Comparison of ENCODE assay signal across 19 cellular contexts in the genomic region with DNA sequence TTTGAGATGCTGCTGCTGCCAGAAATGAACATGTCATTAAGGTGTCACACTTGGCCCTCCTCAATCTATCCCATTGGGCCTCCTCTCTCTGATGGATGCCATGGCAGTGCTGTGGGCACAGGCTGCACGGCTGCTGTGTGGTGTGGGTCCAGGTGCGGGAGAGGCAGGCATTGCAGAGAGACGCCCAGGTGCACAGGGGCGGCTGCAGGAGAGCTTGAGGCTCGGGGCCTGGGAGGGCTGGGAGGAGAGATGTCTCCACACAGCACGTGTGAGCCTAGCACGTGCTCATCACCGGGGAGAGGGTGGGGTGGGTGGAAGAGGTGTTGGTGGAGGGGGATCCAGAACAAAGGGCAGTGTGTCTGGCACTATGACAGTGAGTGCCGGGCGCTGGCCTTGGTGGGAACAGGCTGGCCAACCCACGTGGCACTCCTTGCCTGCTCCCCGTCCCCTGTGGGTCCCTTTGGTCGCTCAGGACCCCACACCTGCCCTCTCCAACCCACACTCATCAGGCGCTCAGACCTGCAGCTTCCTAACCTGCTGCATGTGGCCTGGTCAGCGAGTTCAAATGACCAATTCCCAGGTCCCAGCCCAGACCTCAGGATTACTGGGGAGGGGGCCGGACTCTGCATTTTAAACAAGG. TPM values are rescaled to one million over a fixed set of nuclear protein-coding genes. Genes with fewer than 3 reads are reported as not detected.
DNase-seq lines count a peak whose midpoint lies in the region; FAIRE-seq and TF ChIP-seq lines count a peak whose summit lies in the region.
"Had no signal": no experiment of that assay in that cellular context is flagged by ENCODE, and none has a peak within 500 bp of the region (broad histone marks: within the 10 kb centered on the region; RNA-seq: fewer than 3 reads in every experiment).

No MANE protein-coding gene starts in this region.

- intact Hi-C loops in kidney (cut with DNase I) (loop anchor here (5.0 kb wide), 1 partner anchor 134 kb away; no protein-coding TSS in a partner anchor), sigmoid colon (cut with DNase I) (loop anchor here (5.0 kb wide), 2 partner anchors 119 to 121 kb away; a partner anchor contains a TSS)
- intact Hi-C loops in CD4-positive, alpha-beta memory T cell (cut with micrococcal nuclease) = no loop called here

- no peak for TF ChIP-seq CTCF in GM10248 (IDR thresholded peaks at IDR 0.05; ENCODE audit: control extremely low read depth, extremely low read depth, low read depth, missing control alignments)
- no peak for TF ChIP-seq CTCF in GM13976 (IDR thresholded peaks at IDR 0.05; ENCODE audit: borderline replicate concordance, control extremely low read depth, extremely low read depth, insufficient read depth, missing control alignments)
- no peak for TF ChIP-seq CTCF in kidney (IDR thresholded peaks at IDR 0.05; ENCODE audit: borderline replicate concordance, extremely low read depth, insufficient read depth)
- no peak for TF ChIP-seq CTCF in sigmoid colon (IDR thresholded peaks at IDR 0.05)

- H3K36me3 Mint-ChIP-seq in CD4-positive, alpha-beta memory T cell = no peaks in the 10 kb centered on the region
- H3K36me3 Mint-ChIP-seq: CD4-positive, CD25-positive, alpha-beta regulatory T cell had no signal

- in situ Hi-C loops in GM13976 (cut with MboI; ENCODE audit: low sequenced_read_pairs, unreplicated experiment) = loop anchor here (5.0 kb wide), 1 partner anchor 134 kb away; no protein-coding TSS in a partner anchor

- H3K36me3 ChIP-seq in kidney (ENCODE audit: control insufficient read depth in 1 of 2, insufficient read depth in 2 of 2, low read length in 2 of 2) (no peaks in the 10 kb centered on the region), sigmoid colon (no peaks in the 10 kb centered on the region)
- no peaks in the 10 kb centered on the region for H3K36me3 ChIP-seq in CD4-positive, alpha-beta memory T cell (ENCODE audit: insufficient read depth, low read length)
- H3K36me3 ChIP-seq: BE2C had no signal

- no peak overlapping the region for H3K9ac ChIP-seq in kidney (ENCODE audit: low read length in 2 of 2)

- TF ChIP-seq EP300 in sigmoid colon (IDR thresholded peaks at IDR 0.05) = no peak

- H3K4me1 ChIP-seq in kidney (ENCODE audit: control insufficient read depth in 1 of 2, insufficient read depth in 1 of 2, low read depth in 1 of 2, low read length in 2 of 2) (no peaks in the 10 kb centered on the region), sigmoid colon (peaks cover 0 to 9% (median 8%) of the 10 kb centered on the region in 4 donors)
- H3K4me1 ChIP-seq in CD4-positive, alpha-beta memory T cell (ENCODE audit: insufficient read depth, low read length) = peaks cover 9% of the 10 kb centered on the region
- H3K4me1 ChIP-seq: BE2C, Caco-2 had no signal

- CTCF ChIA-PET in GM10248 (lab: Yijun Ruan, JAX) = interaction anchor here (1.5 to 3.6 kb wide), 3 partner anchors 21 to 135 kb away, joined by 5 to 16 read pairs (median 13); no protein-coding TSS in a partner anchor
- CTCF ChIA-PET in CD4-positive, alpha-beta memory T cell (lab: Charles Lee; ENCODE audit: partially characterized antibody) = interaction anchor here (1.3 to 4.2 kb wide), 3 partner anchors 11 to 135 kb away, joined by 4 to 45 read pairs (median 8); no protein-coding TSS in a partner anchor

- H3K27ac ChIP-seq in kidney (ENCODE audit: low read depth in 2 of 2, low read length in 2 of 2) (no peak overlapping the region), sigmoid colon (no peak overlapping the region)
- H3K27ac ChIP-seq in CD4-positive, alpha-beta memory T cell (ENCODE audit: low read depth, low read length) = no peak overlapping the region

- no peak for TF ChIP-seq POLR2A in sigmoid colon (IDR thresholded peaks at IDR 0.05)

- H3K4me1 Mint-ChIP-seq in CD4-positive, alpha-beta memory T cell = peaks cover 4 to 10% (median 6%) of the 10 kb centered on the region in 4 donors

- H3K4me3 ChIP-seq in kidney (ENCODE audit: low read length in 2 of 2) (no peak overlapping the region), sigmoid colon (no peak overlapping the region)
- H3K4me3 ChIP-seq in CD4-positive, alpha-beta memory T cell (ENCODE audit: low read length in 2 of 2) = no peak overlapping the region

- FAIRE-seq in kidney (lab: Jason Lieb, UNC) = no peak
- FAIRE-seq: A204.1, D721Med, G401.6, GM12892, HTR-8/SVneo had no signal

- WGBS in sigmoid colon, 2 donors = 80 to 81% methylated on average over 16 of the region's 16 CpGs

- H3K9me3 ChIP-seq in kidney (ENCODE audit: control insufficient read depth in 1 of 2, low read length in 2 of 2) (no peaks in the 10 kb centered on the region), sigmoid colon (no peaks in the 10 kb centered on the region)
- no peaks in the 10 kb centered on the region for H3K9me3 ChIP-seq in CD4-positive, alpha-beta memory T cell (ENCODE audit: control insufficient read depth in 1 of 2, low read length in 2 of 2)
- H3K9me3 ChIP-seq: BE2C, Caco-2 had no signal

- DNase-seq in GM10248 (ENCODE audit: extremely low spot score) = peak; percentile 12
- DNase-seq in GM13976 (ENCODE audit: low spot score) = peak; percentile 28
- DNase-seq in kidney = peak; percentile 63
- DNase-seq in sigmoid colon = peak; percentile 54
- no peak for DNase-seq in CD4-positive, alpha-beta memory T cell
- DNase-seq in activated CD4-positive, CD25-positive, alpha-beta regulatory T cell (lab: John Stamatoyannopoulos, UW) = no peak
- DNase-seq: ACHN; BE2C; C1 segment of cervical spinal cord; Caco-2; CD4-positive, CD25-positive, alpha-beta regulatory T cell; GOT3; H9 had no signal

- H3K4me3 Mint-ChIP-seq in CD4-positive, alpha-beta memory T cell = no peak overlapping the region
- H3K4me3 Mint-ChIP-seq: CD4-positive, CD25-positive, alpha-beta regulatory T cell; H9; IgD-negative memory B cell had no signal

- peaks cover 12 to 17% of the 10 kb centered on the region in 2 donors for H3K27me3 Mint-ChIP-seq in CD4-positive, alpha-beta memory T cell

- H3K9me3 Mint-ChIP-seq in CD4-positive, alpha-beta memory T cell = no peaks in the 10 kb centered on the region
- H3K9me3 Mint-ChIP-seq: CD4-positive, CD25-positive, alpha-beta regulatory T cell; H9; IgD-negative memory B cell had no signal

- POLR2A ChIA-PET in GM10248 (lab: Yijun Ruan, JAX) = no interaction called here
- POLR2A ChIA-PET in CD4-positive, alpha-beta memory T cell (lab: Charles Lee; ENCODE audit: partially characterized antibody) = no interaction called here

- no peak overlapping the region for H3K27ac Mint-ChIP-seq in CD4-positive, alpha-beta memory T cell
- H3K27ac Mint-ChIP-seq: H9, IgD-negative memory B cell had no signal

- H3K27me3 ChIP-seq in sigmoid colon = peaks cover 0 to 9% (median 0%) of the 10 kb centered on the region in 3 donors
- H3K27me3 ChIP-seq in CD4-positive, alpha-beta memory T cell (ENCODE audit: insufficient read depth, low read length) = no peaks in the 10 kb centered on the region

RNA-seq across cellular contexts. Expression of a gene that starts 39.9 kb away (rescaled TPM):
- 49.6 TPM for total RNA-seq in kidney
- 75.4 TPM for polyA plus RNA-seq in kidney (ENCODE audit: insufficient read depth, low read depth, low replicate concordance)
- 100 to 1,000 TPM in 2 of 4 donors, 10 to 100 TPM in 2; 55.9 to 125 (median 95.4) TPM for total RNA-seq in sigmoid colon
- polyA plus RNA-seq in sigmoid colon = 10 to 100 TPM in 2 of 3 donors, 1 to 10 TPM in 1; 3.9 to 11.7 (median 10.8) TPM
- total RNA-seq in CD4-positive, alpha-beta memory T cell = 10 to 100 TPM; 29.8 to 31.7 TPM
- 10 to 100 TPM; 33.6 to 37.0 TPM for polyA plus RNA-seq in CD4-positive, alpha-beta memory T cell

RNA-seq across cellular contexts. Expression of a gene that starts 44.1 kb away (rescaled TPM):
- total RNA-seq in kidney = 0.16 TPM
- 0.13 TPM for polyA plus RNA-seq in kidney (ENCODE audit: insufficient read depth, low read depth, low replicate concordance)
- total RNA-seq in sigmoid colon = 1 to 10 TPM in 2 of 4 donors, under 1 TPM in 2; 0.49 to 3.0 (median 0.97) TPM
- under 1 TPM in 1 of 3 donors, not detected in 2; 0.22 TPM for polyA plus RNA-seq in sigmoid colon
- total RNA-seq in CD4-positive, alpha-beta memory T cell = under 1 TPM; 0.29 to 0.36 TPM
- polyA plus RNA-seq in CD4-positive, alpha-beta memory T cell = under 1 TPM in 1 of 2 donors, not detected in 1; 0.03 TPM
- polyA plus RNA-seq: CD4-positive, CD25-positive, alpha-beta regulatory T cell; IgD-negative memory B cell had no signal

Comparison
In these comparisons a context has a peak if more than half of its experiments do, and no peak if none do; other contexts are left out.
1. DNase-seq: peak in GM10248 (single experiment), GM13976 (single experiment), kidney (single experiment) and sigmoid colon (single experiment); none in CD4-positive, alpha-beta memory T cell (0 of 5) and activated CD4-positive, CD25-positive, alpha-beta regulatory T cell (0 of 4).